28 cellular contexts compared by ENCODE assay signal in genomic region chr1:161872506-161872905, GRCh38.
DNase-seq lines count a peak whose midpoint lies in the region; TF ChIP-seq lines count a peak whose summit lies in the region.
"Had no signal": no experiment of that assay in that cellular context is flagged by ENCODE, and none has a peak within 500 bp of the region (broad histone marks: within the 10 kb centered on the region; RNA-seq: fewer than 3 reads in every experiment).

No MANE protein-coding gene starts in this region.

- H3K27ac ChIP-seq in mesendoderm (ENCODE audit: low read depth, low read length): no peak overlapping the region
- H3K27ac ChIP-seq: foreskin keratinocyte, left ventricle myocardium inferior, testis, uterus had no signal

- H3K27me3 ChIP-seq in mesendoderm (ENCODE audit: insufficient read depth, low read length, poor library complexity): no peaks in the 10 kb centered on the region
- no peaks in the 10 kb centered on the region for H3K27me3 ChIP-seq in BE2C
- H3K27me3 ChIP-seq: foreskin keratinocyte, testis, uterus had no signal

- H3K23ac ChIP-seq in mesendoderm (ENCODE audit: low read length): no peak overlapping the region

- H2BK5ac ChIP-seq in mesendoderm (ENCODE audit: low read length): no peak overlapping the region

- H3K79me2 ChIP-seq in mesendoderm (ENCODE audit: control insufficient read depth, insufficient read depth, low read length): no peaks in the 10 kb centered on the region

- H3K9me3 Mint-ChIP-seq in glutamatergic neuron (ENCODE audit: unreplicated experiment): no peaks in the 10 kb centered on the region
- H3K9me3 Mint-ChIP-seq: CD4-positive, CD25-positive, alpha-beta regulatory T cell; HFFc6; mesothelial cell of epicardium; naive B cell; stimulated activated naive B cell treated with anti-CD40 and anti-IgM and Interleukin-4, amounts not matched to agents 10 μg/mL and 1 μg/mL and 100 μg/mL, for 72 hours had no signal

- POLR2A ChIA-PET in HEK293T (lab: Yijun Ruan, JAX): no interaction called here

- H3K36me3 ChIP-seq in mesendoderm (ENCODE audit: control insufficient read depth, insufficient read depth, low read length) (no peaks in the 10 kb centered on the region), BE2C (no peaks in the 10 kb centered on the region)
- H3K36me3 ChIP-seq: uterus had no signal

- H4K5ac ChIP-seq in mesendoderm (ENCODE audit: low read length): no peak overlapping the region

- H3K4me1 ChIP-seq in mesendoderm (ENCODE audit: control insufficient read depth, low read depth, low read length) (no peaks in the 10 kb centered on the region), BE2C (no peaks in the 10 kb centered on the region)
- H3K4me1 ChIP-seq: foreskin keratinocyte, uterus had no signal

- H3K4me2 ChIP-seq in mesendoderm (ENCODE audit: low read length): no peak overlapping the region

- H2BK15ac ChIP-seq in mesendoderm (replicated peaks; ENCODE audit: low read depth): no peak overlapping the region

- H4K8ac ChIP-seq in mesendoderm (ENCODE audit: low read depth, low read length): no peak overlapping the region

- H3K4me1 Mint-ChIP-seq in glutamatergic neuron (ENCODE audit: low read depth, unreplicated experiment): no peaks in the 10 kb centered on the region
- H3K4me1 Mint-ChIP-seq: naive B cell; stimulated activated naive B cell treated with anti-CD40 and anti-IgM and Interleukin-4, amounts not matched to agents 10 μg/mL and 1 μg/mL and 100 μg/mL, for 72 hours had no signal

- H3K27ac Mint-ChIP-seq in glutamatergic neuron (ENCODE audit: unreplicated experiment): no peak overlapping the region
- H3K27ac Mint-ChIP-seq: activated CD4-positive, alpha-beta T cell treated with anti-CD3 and anti-CD28 coated beads for 36 hours; HFFc6; stimulated activated naive B cell treated with anti-CD40 and anti-IgM and Interleukin-4, amounts not matched to agents 10 μg/mL and 1 μg/mL and 100 μg/mL, for 72 hours had no signal

- H3K27me3 Mint-ChIP-seq in glutamatergic neuron (ENCODE audit: unreplicated experiment): no peaks in the 10 kb centered on the region
- H3K27me3 Mint-ChIP-seq: activated CD4-positive, alpha-beta T cell treated with anti-CD3 and anti-CD28 coated beads for 36 hours; CD4-positive, CD25-positive, alpha-beta regulatory T cell; naive B cell; stimulated activated naive B cell treated with anti-CD40 and anti-IgM and Interleukin-4, amounts not matched to agents 10 μg/mL and 1 μg/mL and 100 μg/mL, for 72 hours had no signal

- no peak overlapping the region for H3K4ac ChIP-seq in mesendoderm (ENCODE audit: low read depth, low read length)

- H3K9ac ChIP-seq in mesendoderm (ENCODE audit: low read length): no peak overlapping the region

- H3K56ac ChIP-seq in mesendoderm (ENCODE audit: low read length): no peak overlapping the region

- H3K4me3 Mint-ChIP-seq in glutamatergic neuron (ENCODE audit: unreplicated experiment): no peak overlapping the region
- H3K4me3 Mint-ChIP-seq: activated CD4-positive, alpha-beta T cell treated with anti-CD3 and anti-CD28 coated beads for 36 hours; CD4-positive, CD25-positive, alpha-beta regulatory T cell; HFFc6; mesothelial cell of epicardium; naive B cell; stimulated activated naive B cell treated with anti-CD40 and anti-IgM and Interleukin-4, amounts not matched to agents 10 μg/mL and 1 μg/mL and 100 μg/mL, for 72 hours had no signal

- no peak overlapping the region for H3K18ac ChIP-seq in mesendoderm (ENCODE audit: low read length)

- H3K4me3 ChIP-seq in choroid plexus epithelial cell (ENCODE audit: low read depth, low read length) (no peak overlapping the region), mesendoderm (ENCODE audit: low read length) (no peak overlapping the region), BE2C (ENCODE audit: low read depth, low read length) (no peak overlapping the region)
- H3K4me3 ChIP-seq: left ventricle myocardium inferior, testis, uterus had no signal

- no peak for TF ChIP-seq CTCF in choroid plexus epithelial cell (conservative IDR thresholded peaks at IDR 0.05; ENCODE audit: low read depth, low read length)
- no peak for TF ChIP-seq CTCF in glutamatergic neuron (IDR thresholded peaks at IDR 0.05; ENCODE audit: partially characterized antibody, unreplicated experiment)
- TF ChIP-seq CTCF in BE2C (IDR thresholded peaks at IDR 0.05; ENCODE audit: low read depth, low read length): no peak

- no peak overlapping the region for H2BK120ac ChIP-seq in mesendoderm (ENCODE audit: low read depth, low read length)

- DNase-seq in NCI-H146 treated with DMSO at 0.1 percent for 48 hours (lab: John Stamatoyannopoulos, UW; ENCODE audit: unreplicated experiment) (peak; percentile 8), NCI-H146 (lab: John Stamatoyannopoulos, UW) (no peak), HEK293T (ENCODE audit: extremely low spot score) (no peak), choroid plexus epithelial cell (ENCODE audit: low read depth) (peak; percentile 26), mesendoderm (peak; percentile 25), glutamatergic neuron (no peak), BE2C (no peak), GDM1 (lab: John Stamatoyannopoulos, UW) (no peak)
- DNase-seq: 8988T; activated CD4-positive, alpha-beta T cell treated with anti-CD3 and anti-CD28 coated beads for 36 hours; activated effector memory CD4-positive, alpha-beta T cell treated with anti-CD3 and anti-CD28 coated beads, Interleukin-2, amount 50 U/mL, for 16 hours; CD4-positive, CD25-positive, alpha-beta regulatory T cell; EL; erythroblast; foreskin keratinocyte; HFFc6; hypothalamus; left ventricle myocardium inferior; naive B cell; NCI-H187; NCI-H446; nucleus accumbens; SHP77; stimulated activated CD4-positive, alpha-beta T cell treated with anti-CD3 and anti-CD28 coated beads, Interleukin-15, amount 100 ng/mL, for 24 hours; stimulated activated naive B cell treated with anti-CD40 and anti-IgM and Interleukin-4, amounts not matched to agents 10 μg/mL and 1 μg/mL and 100 μg/mL, for 72 hours; testis; uterus had no signal

- H3K36me3 Mint-ChIP-seq in glutamatergic neuron (ENCODE audit: unreplicated experiment): no peaks in the 10 kb centered on the region

- no peaks in the 10 kb centered on the region for H3K9me3 ChIP-seq in BE2C
- H3K9me3 ChIP-seq: left ventricle myocardium inferior, testis, uterus had no signal

- CTCF ChIA-PET in HEK293T (lab: Yijun Ruan, JAX): no interaction called here

- no peak overlapping the region for H2AK5ac ChIP-seq in mesendoderm (ENCODE audit: low read length)

- no CpG with 5 or more reads among the region's 2 CpGs for WGBS in mesendoderm (ENCODE audit: extremely low coverage, insufficient coverage, low lambda C conversion rate)

- no peaks in the 10 kb centered on the region for H3K79me1 ChIP-seq in mesendoderm (ENCODE audit: low read length)

TF ChIP-seq in HEK293T, 16 proteins besides CTCF, POLR2A, EP300 and RAD21:
- TF ChIP-seq CTBP1 (IDR thresholded peaks at IDR 0.05; ENCODE audit: borderline replicate concordance) (peak; percentile 67; the same call in 1 of the 2 replicates), HDGF (IDR thresholded peaks at IDR 0.05; ENCODE audit: borderline replicate concordance) (no peak), PKNOX1 (IDR thresholded peaks at IDR 0.05) (peak; percentile 61), ZNF384 (IDR thresholded peaks at IDR 0.05) (no peak), FOXK2 (IDR thresholded peaks at IDR 0.05) (no peak)

Comparison
In these comparisons a context has a peak if more than half of its experiments do, and no peak if none do; other contexts are left out.
1. DNase-seq: peak in NCI-H146 treated with DMSO at 0.1 percent for 48 hours (single experiment), choroid plexus epithelial cell (single experiment) and mesendoderm (single experiment); none in NCI-H146 (single experiment), HEK293T (single experiment), glutamatergic neuron (single experiment), BE2C (single experiment) and GDM1 (single experiment).